ENCODE assay signal across 8 cellular contexts in the genomic region with DNA sequence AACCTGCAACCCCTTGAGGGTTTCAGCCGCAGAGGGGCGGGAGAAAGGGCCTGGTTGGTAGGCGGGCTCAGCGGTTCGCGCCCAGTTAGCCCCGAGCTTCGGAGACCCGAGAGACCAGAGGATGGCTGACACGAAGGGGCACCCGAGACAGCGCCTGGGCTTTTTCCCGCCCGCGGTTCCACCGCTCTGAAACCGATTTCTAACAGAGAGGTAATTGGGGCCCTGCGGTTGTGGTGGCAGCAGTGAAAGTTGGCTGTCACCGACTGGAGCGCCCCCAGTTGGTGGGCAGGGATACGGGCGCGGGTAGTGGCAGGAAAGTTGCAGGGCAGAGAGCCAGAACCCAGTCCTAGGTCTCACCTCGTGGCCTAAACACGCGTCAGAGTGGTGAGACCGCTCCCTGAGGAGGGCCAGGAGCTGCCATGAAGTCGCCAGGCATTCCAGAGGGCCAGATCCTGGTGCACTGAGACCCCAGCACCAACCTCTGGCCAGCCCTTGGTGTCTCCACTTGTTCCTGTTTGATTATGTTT. TPM values are rescaled to one million over a fixed set of nuclear protein-coding genes. Genes with fewer than 3 reads are reported as not detected.
DNase-seq lines count a peak whose midpoint lies in the region; ATAC-seq and TF ChIP-seq lines count a peak whose summit lies in the region.

No MANE protein-coding gene starts in this region.

- peak overlapping the region; percentile 61 for H3K27ac ChIP-seq in effector memory CD4-positive, alpha-beta T cell (ENCODE audit: insufficient read depth, low read length, poor library complexity, severe bottlenecking)

- CTCF ChIA-PET in BJ (lab: Yijun Ruan, JAX) = interaction anchor here (0.6 to 2.2 kb wide), 10 partner anchors 9 to 425 kb away, joined by 3 to 12 read pairs (median 4); a partner anchor contains a TSS

- no peaks in the 10 kb centered on the region for H3K27me3 ChIP-seq in BJ (ENCODE audit: control insufficient read depth, insufficient read depth, low read length)
- no peaks in the 10 kb centered on the region for H3K27me3 ChIP-seq in effector memory CD4-positive, alpha-beta T cell (replicated peaks; ENCODE audit: control insufficient read depth, insufficient read depth, low read length, poor library complexity, severe bottlenecking)

- peaks cover 1% of the 10 kb centered on the region; the same call in 1 of the 2 replicates for H3K36me3 ChIP-seq in BJ (ENCODE audit: control insufficient read depth, insufficient read depth, low read length)
- peaks cover 10% of the 10 kb centered on the region for H3K36me3 ChIP-seq in effector memory CD4-positive, alpha-beta T cell (ENCODE audit: control insufficient read depth, insufficient read depth, low read length)

- TF ChIP-seq CTCF in BJ (IDR thresholded peaks at IDR 0.05; ENCODE audit: insufficient read depth, low read depth, low read length) = peak; percentile 88

- ATAC-seq in GM19324 (IDR thresholded peaks at IDR 0.05; ENCODE audit: low FRiP score, unreplicated experiment) = peak; percentile 42
- ATAC-seq in HG03442 (IDR thresholded peaks at IDR 0.05; ENCODE audit: unreplicated experiment) = peak; percentile 49

- DNase-seq in BJ (ENCODE audit: low read depth) (no peak), NCI-H82 (lab: John Stamatoyannopoulos, UW) (peak; percentile 92), midbrain (lab: John Stamatoyannopoulos, UW) (peak; percentile 72)
- peak; percentile 93 for DNase-seq in activated CD8-positive, alpha-beta memory T cell treated with anti-CD3 and anti-CD28 coated beads for 24 hours
- DNase-seq in effector memory CD4-positive, alpha-beta T cell = peak; percentile 79 to 84 (median 79)
- DNase-seq in stimulated activated CD8-positive, alpha-beta memory T cell treated with anti-CD3 and anti-CD28 coated beads, Interleukin-4, amount 100 ng/mL, for 1 hour (ENCODE audit: low read depth in 2 of 2, low spot score in 1 of 2) = peak; percentile 46 to 67

- H3K4me1 ChIP-seq in effector memory CD4-positive, alpha-beta T cell (ENCODE audit: control insufficient read depth, insufficient read depth, low read length, poor library complexity, severe bottlenecking) = peaks cover 10% of the 10 kb centered on the region

- H3K9me3 ChIP-seq in effector memory CD4-positive, alpha-beta T cell (ENCODE audit: control insufficient read depth, low read length) = no peaks in the 10 kb centered on the region

- H3K4me3 ChIP-seq in BJ (ENCODE audit: low read depth, low read length) = peak overlapping the region; percentile 50
- peak overlapping the region; percentile 85 for H3K4me3 ChIP-seq in effector memory CD4-positive, alpha-beta T cell (ENCODE audit: insufficient read depth, low read depth, low read length, poor library complexity, severe bottlenecking)

- POLR2A ChIA-PET in BJ (lab: Charles Lee) = interaction anchor here (0.6 to 0.9 kb wide), 2 partner anchors 20 to 31 kb away, joined by 6 to 8 read pairs; a partner anchor contains a TSS

RNA-seq across cellular contexts. Expression of a gene that starts 0.6 kb away (rescaled TPM):
- polyA plus RNA-seq in BJ (2011; rRNA removed) = 1.2 and 2.0 TPM in 2 replicates
- 2.8 and 3.0 TPM in 2 replicates for polyA minus RNA-seq in BJ (2011; rRNA and poly(A)+ RNA removed)

RNA-seq across cellular contexts. Expression of a gene that starts 14.8 kb away (rescaled TPM):
- polyA plus RNA-seq in BJ (2011; rRNA removed) = 848 and 929 TPM in 2 replicates
- polyA minus RNA-seq in BJ (2011; rRNA and poly(A)+ RNA removed) = 367 and 640 TPM in 2 replicates

RNA-seq across cellular contexts. Expression of a gene that starts 22.7 kb away (rescaled TPM):
- 0.04 TPM in 1 of 2 replicates, not detected in the other for polyA plus RNA-seq in BJ (2011; rRNA removed)
- not detected in 2 replicates for polyA minus RNA-seq in BJ (2011; rRNA and poly(A)+ RNA removed)

RNA-seq across cellular contexts. Expression of a gene that starts 23.0 kb away (rescaled TPM):
- 3.4 and 7.8 TPM in 2 replicates for polyA plus RNA-seq in BJ (2011; rRNA removed)
- 3.3 and 6.0 TPM in 2 replicates for polyA minus RNA-seq in BJ (2011; rRNA and poly(A)+ RNA removed)

RNA-seq across cellular contexts. Expression of a gene that starts 31.1 kb away (rescaled TPM):
- 199 and 425 TPM in 2 replicates for polyA plus RNA-seq in BJ (2011; rRNA removed)
- 17.3 and 35.9 TPM in 2 replicates for polyA minus RNA-seq in BJ (2011; rRNA and poly(A)+ RNA removed)
